In the genomic region with DNA sequence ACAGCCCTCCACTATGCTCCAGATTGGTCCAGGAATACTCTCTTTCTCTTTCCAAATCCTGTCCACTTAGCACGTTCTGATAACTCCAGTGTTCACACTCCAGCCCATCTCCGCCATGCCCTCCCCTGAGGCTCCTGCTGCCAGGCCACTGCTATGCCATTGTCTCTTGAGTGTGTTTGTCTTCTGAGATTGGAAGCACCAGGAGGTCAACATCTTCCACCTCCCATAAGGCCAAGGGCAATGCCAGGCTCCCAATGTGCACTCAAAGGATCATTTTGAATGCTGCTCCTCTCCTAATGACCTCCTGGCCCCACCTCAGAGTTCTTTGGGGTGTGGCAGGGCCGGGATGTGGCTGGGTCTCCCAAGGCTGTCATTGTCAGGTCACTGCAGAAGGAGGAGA, we compare ENCODE assay signal across 11 cellular contexts. TPM values are rescaled to one million over a fixed set of nuclear protein-coding genes. Genes with fewer than 3 reads are reported as not detected.
DNase-seq lines count a peak whose midpoint lies in the region; ATAC-seq, FAIRE-seq and TF ChIP-seq lines count a peak whose summit lies in the region.
"Had no signal": no experiment of that assay in that cellular context is flagged by ENCODE, and none has a peak within 500 bp of the region (broad histone marks: within the 10 kb centered on the region; RNA-seq: fewer than 3 reads in every experiment).

No MANE protein-coding gene starts in this region.

- H3K36me3 ChIP-seq in astrocyte (ENCODE audit: insufficient read depth, low read length) (no peaks in the 10 kb centered on the region), suprapubic skin (no peaks in the 10 kb centered on the region)

- no peak overlapping the region for H3K9ac ChIP-seq in astrocyte (ENCODE audit: low read length)

- peaks cover 71% of the 10 kb centered on the region for H3K27me3 Mint-ChIP-seq in activated naive CD4-positive, alpha-beta T cell treated with anti-CD3 and anti-CD28 coated beads, Interleukin-2, amount 10 ng/mL, durations not matched to agents 7 days and 5 days
- H3K27me3 Mint-ChIP-seq in astrocyte (ENCODE audit: low read depth, unreplicated experiment) (peaks cover 60% of the 10 kb centered on the region), mesothelial cell of epicardium (ENCODE audit: low read depth) (peaks cover 57% of the 10 kb centered on the region)

- FAIRE-seq in astrocyte (lab: Jason Lieb, UNC), result no peak
- FAIRE-seq: G401.6, islet of Langerhans had no signal

- no peak overlapping the region for H3K27ac ChIP-seq in astrocyte (ENCODE audit: low read depth, low read length)
- H3K27ac ChIP-seq in suprapubic skin, result no peak overlapping the region

- peak overlapping the region; percentile 94 for H3K4me2 ChIP-seq in astrocyte (ENCODE audit: low read length)

- DNase-seq in activated naive CD4-positive, alpha-beta T cell treated with anti-CD3 and anti-CD28 coated beads, Interleukin-2, amount 10 ng/mL, durations not matched to agents 7 days and 5 days, result no peak
- DNase-seq in activated naive CD4-positive, alpha-beta T cell (lab: John Stamatoyannopoulos, UW), result no peak
- DNase-seq in astrocyte (ENCODE audit: low read depth), result no peak
- no peak for DNase-seq in mesothelial cell of epicardium (ENCODE audit: low spot score in 2 of 2, unreplicated experiment in 2 of 2)
- DNase-seq in suprapubic skin (ENCODE audit: low spot score in 2 of 2), result no peak
- DNase-seq: NCI-H446 had no signal

- H4K20me1 ChIP-seq in astrocyte (ENCODE audit: insufficient read depth, low read length), result peaks cover 92% of the 10 kb centered on the region

- H3K27me3 ChIP-seq in astrocyte (ENCODE audit: insufficient read depth, low read length), result peaks cover 10% of the 10 kb centered on the region
- no peaks in the 10 kb centered on the region for H3K27me3 ChIP-seq in suprapubic skin

- TF ChIP-seq EP300 in suprapubic skin (IDR thresholded peaks at IDR 0.05), result no peak

- H3K4me3 ChIP-seq in astrocyte (ENCODE audit: insufficient read depth, low read depth, low read length) (no peak overlapping the region), suprapubic skin (peak overlapping the region; percentile 51)

- WGBS in suprapubic skin, result 96% methylated on average over 3 of the region's 3 CpGs

- no peak for TF ChIP-seq POLR2A in suprapubic skin (IDR thresholded peaks at IDR 0.05)

- H3K4me3 Mint-ChIP-seq in activated naive CD4-positive, alpha-beta T cell treated with anti-CD3 and anti-CD28 coated beads, Interleukin-2, amount 10 ng/mL, durations not matched to agents 7 days and 5 days, result no peak overlapping the region
- peak overlapping the region; percentile 73 for H3K4me3 Mint-ChIP-seq in astrocyte (ENCODE audit: unreplicated experiment)
- peak overlapping the region; percentile 48 for H3K4me3 Mint-ChIP-seq in mesothelial cell of epicardium

- TF ChIP-seq CTCF in astrocyte (IDR thresholded peaks at IDR 0.05; ENCODE audit: insufficient read depth, low read depth, low read length), result no peak
- no peak for TF ChIP-seq CTCF in mesothelial cell of epicardium (IDR thresholded peaks at IDR 0.05; ENCODE audit: unreplicated experiment)
- TF ChIP-seq CTCF in suprapubic skin (IDR thresholded peaks at IDR 0.05), result no peak

- H3K79me2 ChIP-seq in astrocyte (ENCODE audit: insufficient read depth, low read length), result peaks cover 2% of the 10 kb centered on the region

- H3K4me1 ChIP-seq in astrocyte (ENCODE audit: insufficient read depth, low read length) (no peaks in the 10 kb centered on the region), suprapubic skin (peaks cover 50% of the 10 kb centered on the region)

- no peak for ATAC-seq in HG03378 (IDR thresholded peaks at IDR 0.05; ENCODE audit: unreplicated experiment)
- no peak for ATAC-seq in HG02970 (IDR thresholded peaks at IDR 0.05; ENCODE audit: low FRiP score, unreplicated experiment)
- ATAC-seq in HG03521 (IDR thresholded peaks at IDR 0.05; ENCODE audit: unreplicated experiment), result no peak

- H3K9me3 ChIP-seq in astrocyte (ENCODE audit: insufficient read depth, low read depth, low read length) (no peaks in the 10 kb centered on the region), suprapubic skin (no peaks in the 10 kb centered on the region)

- peak overlapping the region; percentile 19 for H3K27ac Mint-ChIP-seq in activated naive CD4-positive, alpha-beta T cell treated with anti-CD3 and anti-CD28 coated beads, Interleukin-2, amount 10 ng/mL, durations not matched to agents 7 days and 5 days
- H3K27ac Mint-ChIP-seq in astrocyte (ENCODE audit: unreplicated experiment), result no peak overlapping the region
- H3K27ac Mint-ChIP-seq in mesothelial cell of epicardium, result no peak overlapping the region

- no peaks in the 10 kb centered on the region for H3K36me3 Mint-ChIP-seq in activated naive CD4-positive, alpha-beta T cell treated with anti-CD3 and anti-CD28 coated beads, Interleukin-2, amount 10 ng/mL, durations not matched to agents 7 days and 5 days
- H3K36me3 Mint-ChIP-seq in astrocyte (ENCODE audit: low read depth, unreplicated experiment) (no peaks in the 10 kb centered on the region), mesothelial cell of epicardium (no peaks in the 10 kb centered on the region)

- H3K9me3 Mint-ChIP-seq in activated naive CD4-positive, alpha-beta T cell treated with anti-CD3 and anti-CD28 coated beads, Interleukin-2, amount 10 ng/mL, durations not matched to agents 7 days and 5 days, result no peaks in the 10 kb centered on the region
- H3K9me3 Mint-ChIP-seq in astrocyte (ENCODE audit: unreplicated experiment) (peaks cover 1% of the 10 kb centered on the region), mesothelial cell of epicardium (no peaks in the 10 kb centered on the region)

- peaks cover 15% of the 10 kb centered on the region for H3K4me1 Mint-ChIP-seq in activated naive CD4-positive, alpha-beta T cell treated with anti-CD3 and anti-CD28 coated beads, Interleukin-2, amount 10 ng/mL, durations not matched to agents 7 days and 5 days
- no peaks in the 10 kb centered on the region for H3K4me1 Mint-ChIP-seq in astrocyte (ENCODE audit: low read depth, unreplicated experiment)
- peaks cover 12% of the 10 kb centered on the region for H3K4me1 Mint-ChIP-seq in mesothelial cell of epicardium

- CTCF ChIA-PET in activated naive CD4-positive, alpha-beta T cell treated with anti-CD3 and anti-CD28 coated beads, Interleukin-2, amount 10 ng/mL, durations not matched to agents 7 days and 5 days (lab: Charles Lee), result interaction anchor here (0.6 to 6.5 kb wide), 15 partner anchors 9 to 532 kb away, joined by 3 to 120 read pairs (median 8); a partner anchor contains a TSS

- H2AFZ ChIP-seq in astrocyte (ENCODE audit: low read depth, low read length), result peak overlapping the region; percentile 32

RNA-seq across cellular contexts. Expression of a gene that starts 19.5 kb away (rescaled TPM):
- total RNA-seq in astrocyte (2.4 and 2.6 TPM in 2 replicates), mesothelial cell of epicardium (2.6 to 3.2 TPM (median 2.8 TPM) in 3 replicates), suprapubic skin (10 to 100 TPM in 2 of 4 donors, 1 to 10 TPM in 2; 6.1 to 16.5 (median 11.6) TPM)

RNA-seq across cellular contexts. Expression of a gene that starts 29.8 kb away (rescaled TPM):
- total RNA-seq in astrocyte (35.2 and 46.3 TPM in 2 replicates), mesothelial cell of epicardium (10.0 to 12.1 TPM (median 11.4 TPM) in 3 replicates), suprapubic skin (10 to 100 TPM; 21.0 to 66.4 (median 37.0) TPM)

RNA-seq across cellular contexts. Expression of a gene that starts 31.3 kb away (rescaled TPM):
- total RNA-seq in astrocyte, result 9.1 and 9.2 TPM in 2 replicates
- 8.1 to 8.5 TPM (median 8.3 TPM) in 3 replicates for total RNA-seq in mesothelial cell of epicardium
- total RNA-seq in suprapubic skin, result 10 to 100 TPM; 12.5 to 31.8 (median 21.9) TPM
